ENCODE assay signal across 14 cellular contexts in genomic region chr12:113860059-113860820, GRCh38.
A peak's percentile ranks its signal among the peaks of the same experiment; 100 is the strongest.
DNase-seq lines count a peak whose midpoint lies in the region; ATAC-seq and TF ChIP-seq lines count a peak whose summit lies in the region.
"Had no signal": no experiment of that assay in that cellular context is flagged by ENCODE, and none has a peak within 500 bp of the region (broad histone marks: within the 10 kb centered on the region; RNA-seq: fewer than 3 reads in every experiment).

No MANE protein-coding gene starts in this region.

- peak overlapping the region; percentile 92 for H3K27ac Mint-ChIP-seq in GM23338
- peak overlapping the region in 1 of 7 donors; percentile 59 for H3K27ac Mint-ChIP-seq in CD4-positive, alpha-beta memory T cell

- intact Hi-C loops in PC-3 (cut with micrococcal nuclease) = no loop called here
- intact Hi-C loops in CD4-positive, alpha-beta memory T cell (cut with micrococcal nuclease) = no loop called here

- no peak overlapping the region for H3K4me3 ChIP-seq in GM23338
- H3K4me3 ChIP-seq in PC-3 (ENCODE audit: low read length) = no peak overlapping the region
- H3K4me3 ChIP-seq in CD4-positive, alpha-beta memory T cell (ENCODE audit: low read length in 2 of 2) = no peak overlapping the region
- H3K4me3 ChIP-seq: gastroesophageal sphincter had no signal

- CTCF ChIA-PET in PC-3 (lab: Charles Lee) = no interaction called here
- CTCF ChIA-PET in CD4-positive, alpha-beta memory T cell (lab: Charles Lee; ENCODE audit: partially characterized antibody) = no interaction called here

- no peaks in the 10 kb centered on the region for H3K27me3 ChIP-seq in GM23338 (ENCODE audit: insufficient read depth)
- no peaks in the 10 kb centered on the region for H3K27me3 ChIP-seq in PC-3 (ENCODE audit: low read length)
- no peaks in the 10 kb centered on the region for H3K27me3 ChIP-seq in CD4-positive, alpha-beta memory T cell (ENCODE audit: insufficient read depth, low read length)
- H3K27me3 ChIP-seq: gastroesophageal sphincter had no signal

- H3K36me3 ChIP-seq in GM23338 (ENCODE audit: insufficient read depth) = no peaks in the 10 kb centered on the region
- peaks cover 11% of the 10 kb centered on the region for H3K36me3 ChIP-seq in PC-3 (ENCODE audit: low read depth, low read length)
- H3K36me3 ChIP-seq in CD4-positive, alpha-beta memory T cell (ENCODE audit: insufficient read depth, low read length) = peaks cover 29% of the 10 kb centered on the region

- H3K9me3 Mint-ChIP-seq in GM23338 = no peaks in the 10 kb centered on the region
- H3K9me3 Mint-ChIP-seq in CD4-positive, alpha-beta memory T cell = no peaks in the 10 kb centered on the region
- H3K9me3 Mint-ChIP-seq: CD14-positive monocyte had no signal

- peaks cover 20% of the 10 kb centered on the region for H3K36me3 Mint-ChIP-seq in GM23338 (ENCODE audit: low read depth)
- peaks cover 28 to 45% of the 10 kb centered on the region in 2 donors for H3K36me3 Mint-ChIP-seq in CD4-positive, alpha-beta memory T cell

- POLR2A ChIA-PET in PC-3 (lab: Charles Lee; ENCODE audit: unreplicated experiment) = no interaction called here
- POLR2A ChIA-PET in CD4-positive, alpha-beta memory T cell (lab: Charles Lee; ENCODE audit: partially characterized antibody) = no interaction called here

- H3K4me2 ChIP-seq in GM23338 = no peak overlapping the region
- H3K4me2 ChIP-seq in PC-3 (ENCODE audit: low read length) = no peak overlapping the region

- no peaks in the 10 kb centered on the region for H3K9me3 ChIP-seq in PC-3 (ENCODE audit: low read length)
- H3K9me3 ChIP-seq in CD4-positive, alpha-beta memory T cell (ENCODE audit: control insufficient read depth in 1 of 2, low read length in 2 of 2) = no peaks in the 10 kb centered on the region
- H3K9me3 ChIP-seq: gastroesophageal sphincter had no signal

- H3K9me2 ChIP-seq in GM23338 (ENCODE audit: insufficient read depth) = no peaks in the 10 kb centered on the region
- H3K9me2 ChIP-seq in PC-3 (replicated peaks; ENCODE audit: low read length) = no peaks in the 10 kb centered on the region

- H3K27me3 Mint-ChIP-seq in GM23338 (ENCODE audit: insufficient read depth, low read depth, poor library complexity) = peaks cover 5% of the 10 kb centered on the region
- H3K27me3 Mint-ChIP-seq in CD4-positive, alpha-beta memory T cell = no peaks in the 10 kb centered on the region

- H3F3A ChIP-seq in GM23338 (replicated peaks; ENCODE audit: low read depth) (0 out of 2 replicates have a peak, but pooled peaks cover 4% of the 10 kb centered on the region), PC-3 (ENCODE audit: low read length, unreplicated experiment) (no peaks in the 10 kb centered on the region)

- H3K4me1 ChIP-seq in GM23338 (ENCODE audit: insufficient read depth) = peaks cover 41% of the 10 kb centered on the region
- H3K4me1 ChIP-seq in PC-3 (ENCODE audit: insufficient read depth, low read length) = no peaks in the 10 kb centered on the region
- H3K4me1 ChIP-seq in CD4-positive, alpha-beta memory T cell (ENCODE audit: insufficient read depth, low read length) = no peaks in the 10 kb centered on the region

- H3K4me3 Mint-ChIP-seq in GM23338 = no peak overlapping the region
- no peak overlapping the region for H3K4me3 Mint-ChIP-seq in CD4-positive, alpha-beta memory T cell
- H3K4me3 Mint-ChIP-seq: CD14-positive monocyte had no signal

- no peaks in the 10 kb centered on the region for H3K79me2 ChIP-seq in GM23338 (replicated peaks; ENCODE audit: insufficient read depth)
- no peaks in the 10 kb centered on the region for H3K79me2 ChIP-seq in PC-3 (ENCODE audit: low read length)

- ATAC-seq in GM23338 (peak; percentile 67), PC-3 (no peak; the same call in 1 of the 2 replicates), HG03439 (IDR thresholded peaks at IDR 0.05; ENCODE audit: unreplicated experiment) (no peak)
- ATAC-seq: gastroesophageal sphincter; left ventricle myocardium superior; stimulated activated naive CD8-positive, alpha-beta T cell treated with anti-CD3 and anti-CD28 coated beads, Interleukin-15, Interleukin-2, amounts not matched to agents 100 U/mL and 50 U/mL, for 24 hours had no signal

- H4K20me1 ChIP-seq in GM23338 (replicated peaks; ENCODE audit: insufficient read depth) (no peaks in the 10 kb centered on the region), PC-3 (ENCODE audit: low read length) (no peaks in the 10 kb centered on the region)

- peak overlapping the region; percentile 97 for H3K27ac ChIP-seq in GM23338 (ENCODE audit: low read depth)
- no peak overlapping the region for H3K27ac ChIP-seq in PC-3 (ENCODE audit: low read length)
- H3K27ac ChIP-seq in CD4-positive, alpha-beta memory T cell (ENCODE audit: low read depth, low read length) = no peak overlapping the region
- H3K27ac ChIP-seq: gastroesophageal sphincter had no signal

- H3K4me1 Mint-ChIP-seq in GM23338 = peaks cover 56% of the 10 kb centered on the region
- peaks cover 3 to 10% (median 5%) of the 10 kb centered on the region in 4 donors for H3K4me1 Mint-ChIP-seq in CD4-positive, alpha-beta memory T cell

- TF ChIP-seq CTCF in GM23338 (conservative IDR thresholded peaks at IDR 0.05; ENCODE audit: low read depth in 2 of 2) (peak; percentile 29 to 69), PC-3 (conservative IDR thresholded peaks at IDR 0.05; ENCODE audit: low read depth, low read length) (peak; percentile 27; the same call in 1 of the 2 replicates), GM20000 (IDR thresholded peaks at IDR 0.05; ENCODE audit: extremely low read depth, missing control alignments) (no peak)

- BruUV-seq in PC-3 (replicated peaks; lab: Mats Ljungman, UMichigan) = no TSS peak

- no peak overlapping the region for H3K9ac ChIP-seq in PC-3 (ENCODE audit: low read length)

- H2AFZ ChIP-seq in GM23338 (no peak overlapping the region), PC-3 (ENCODE audit: low read length) (no peak overlapping the region)

- DNase-seq in GM23338 (ENCODE audit: low spot score) = peak; percentile 69
- DNase-seq in NCI-H128 (lab: John Stamatoyannopoulos, UW; ENCODE audit: unreplicated experiment) = peak; percentile 50
- no peak for DNase-seq in PC-3
- DNase-seq in iPS-NIHi11 (ENCODE audit: low spot score) = peak; percentile 57
- DNase-seq in CD4-positive, alpha-beta memory T cell = no peak
- no peak for DNase-seq in GM20000 (ENCODE audit: low spot score)
- no peak for DNase-seq in HCEC 1CT
- DNase-seq: activated T-cell treated with anti-CD3 and anti-CD28 coated beads for 4 hours; left ventricle myocardium superior; occipital lobe; stimulated activated naive CD8-positive, alpha-beta T cell treated with anti-CD3 and anti-CD28 coated beads, Interleukin-15, Interleukin-2, amounts not matched to agents 100 U/mL and 50 U/mL, for 24 hours had no signal

TF ChIP-seq in GM23338, 12 proteins besides CTCF, POLR2A, EP300 and RAD21 (continues in another document):
- TF ChIP-seq STAT1 (IDR thresholded peaks at IDR 0.05; ENCODE audit: unreplicated experiment) = no peak
- no peak for TF ChIP-seq CREB1 (CRISPR knock-in tag; IDR thresholded peaks at IDR 0.05; ENCODE audit: low read depth)
- TF ChIP-seq ZNF114 (CRISPR knock-in tag; IDR thresholded peaks at IDR 0.05) = no peak
- no peak for TF ChIP-seq ETS1 (IDR thresholded peaks at IDR 0.05)
- TF ChIP-seq EZH2 (IDR thresholded peaks at IDR 0.05; ENCODE audit: low read depth, unreplicated experiment) = no peak

Comparison
In these comparisons a context has a peak if more than half of its experiments do, and no peak if none do; other contexts are left out.
1. DNase-seq: peak in GM23338 (single experiment), NCI-H128 (single experiment) and iPS-NIHi11 (single experiment); none in PC-3 (single experiment), CD4-positive, alpha-beta memory T cell (0 of 5), GM20000 (single experiment) and HCEC 1CT (single experiment).